8 cellular contexts compared by ENCODE assay signal in genomic region chr12:1591029-1591428, GRCh38. TPM values are rescaled to one million over a fixed set of nuclear protein-coding genes. Genes with fewer than 3 reads are reported as not detected.
A peak's percentile ranks its signal among the peaks of the same experiment; 100 is the strongest.
DNase-seq lines count a peak whose midpoint lies in the region; ATAC-seq and TF ChIP-seq lines count a peak whose summit lies in the region.

No MANE protein-coding gene starts in this region.

- no peaks in the 10 kb centered on the region for H3K36me3 ChIP-seq in SJCRH30
- no peaks in the 10 kb centered on the region for H3K36me3 ChIP-seq in ectodermal cell (ENCODE audit: control insufficient read depth, insufficient read depth, low read length)
- H3K36me3 ChIP-seq in osteoblast (ENCODE audit: insufficient read depth, low read length): peaks cover 15% of the 10 kb centered on the region

- H3K4me1 ChIP-seq in SJCRH30 (peaks cover 34% of the 10 kb centered on the region), ectodermal cell (ENCODE audit: control insufficient read depth, insufficient read depth, low read length) (peaks cover 40% of the 10 kb centered on the region), osteoblast (ENCODE audit: insufficient read depth, low read length) (peaks cover 70% of the 10 kb centered on the region)

- peaks cover 87% of the 10 kb centered on the region for H3K79me2 ChIP-seq in osteoblast (ENCODE audit: insufficient read depth, low read length)

- H3K9me3 ChIP-seq in SJCRH30 (replicated peaks) (no peaks in the 10 kb centered on the region), ectodermal cell (ENCODE audit: control insufficient read depth, low read length) (no peaks in the 10 kb centered on the region), osteoblast (ENCODE audit: low read depth, low read length) (no peaks in the 10 kb centered on the region)

- H3K4me3 ChIP-seq in SJCRH30 (peak overlapping the region; percentile 1), ectodermal cell (ENCODE audit: insufficient read depth, low read depth, low read length) (peak overlapping the region; percentile 86), osteoblast (ENCODE audit: insufficient read depth, low read length) (peak overlapping the region; percentile 61)

- peak overlapping the region; percentile 93 for H3K4me2 ChIP-seq in osteoblast (ENCODE audit: insufficient read depth, low read length)

- no peak for ATAC-seq in GM21723 (IDR thresholded peaks at IDR 0.05; ENCODE audit: unreplicated experiment)
- ATAC-seq in GM18873 (IDR thresholded peaks at IDR 0.05; ENCODE audit: low FRiP score, unreplicated experiment): no peak

- H3K27ac ChIP-seq in SJCRH30 (no peak overlapping the region), ectodermal cell (ENCODE audit: insufficient read depth, low read depth, low read length, poor library complexity, severe bottlenecking) (peak overlapping the region; percentile 57), osteoblast (ENCODE audit: low read depth, low read length) (peak overlapping the region; percentile 82)

- peaks cover 46% of the 10 kb centered on the region for H4K20me1 ChIP-seq in osteoblast (ENCODE audit: insufficient read depth, low read length)

- DNase-seq in DMS53 (lab: John Stamatoyannopoulos, UW): peak; percentile 60
- no peak for DNase-seq in DMS53 treated with DMSO at 0.1 percent for 48 hours (lab: John Stamatoyannopoulos, UW; ENCODE audit: unreplicated experiment)
- no peak for DNase-seq in SJCRH30
- peak; percentile 77 for DNase-seq in osteoblast (ENCODE audit: insufficient read length, low spot score, missing footprints)
- no peak for DNase-seq in NCI-H774 (lab: John Stamatoyannopoulos, UW)

- 1 to 2% methylated on average over 3 of the region's 4 CpGs for WGBS in ectodermal cell, 2 experiments

- no peak overlapping the region for H2AFZ ChIP-seq in osteoblast (ENCODE audit: low read length)

- TF ChIP-seq CTCF in osteoblast (IDR thresholded peaks at IDR 0.05; ENCODE audit: extremely low read depth, low read depth, low read length): no peak

- H3K27me3 ChIP-seq in SJCRH30 (no peaks in the 10 kb centered on the region), ectodermal cell (ENCODE audit: control insufficient read depth, insufficient read depth, low read length, poor library complexity, severe bottlenecking) (peaks cover 12% of the 10 kb centered on the region), osteoblast (ENCODE audit: insufficient read depth, low read length) (no peaks in the 10 kb centered on the region)

RNA-seq across cellular contexts. Expression of gene FBXL14, which starts 3.4 kb away (rescaled TPM):
- 15.0 and 16.3 TPM in 2 replicates for total RNA-seq in SJCRH30 (2014; rRNA removed; shearing (Covaris generic))
- polyA plus RNA-seq in ectodermal cell (2013, experiment 1 of 4): 37.0 TPM
- 44.7 TPM for polyA plus RNA-seq in ectodermal cell (2013, experiment 2 of 4)
- polyA plus RNA-seq in ectodermal cell (2013, experiment 3 of 4): 37.8 TPM
- 43.9 TPM for polyA plus RNA-seq in ectodermal cell (2013, experiment 4 of 4)
- total RNA-seq in osteoblast: 9.8 and 10.3 TPM in 2 replicates

RNA-seq across cellular contexts. Expression of gene WNT5B, which starts 38.0 kb away (rescaled TPM):
- total RNA-seq in SJCRH30 (2014; rRNA removed; shearing (Covaris generic)): 50.2 and 51.8 TPM in 2 replicates
- 28.0 TPM for polyA plus RNA-seq in ectodermal cell (2013, experiment 1 of 4)
- polyA plus RNA-seq in ectodermal cell (2013, experiment 2 of 4): 57.3 TPM
- polyA plus RNA-seq in ectodermal cell (2013, experiment 3 of 4): 25.5 TPM
- 34.2 TPM for polyA plus RNA-seq in ectodermal cell (2013, experiment 4 of 4)
- total RNA-seq in osteoblast: 59.0 and 71.0 TPM in 2 replicates

Comparison
In these comparisons a context has a peak if more than half of its experiments do, and no peak if none do; other contexts are left out.
1. DNase-seq: peak in DMS53 (single experiment) and osteoblast (single experiment); none in DMS53 treated with DMSO at 0.1 percent for 48 hours (single experiment), SJCRH30 (0 of 2) and NCI-H774 (single experiment).
2. H3K4me3 ChIP-seq: peak in every context shown above with its lines; median percentile 86 in ectodermal cell; 61 in osteoblast; 1 in SJCRH30.